ENCODE assay signal across 12 cellular contexts in genomic region chr11:46116007-46116711, GRCh38. TPM values are rescaled to one million over a fixed set of nuclear protein-coding genes. Genes with fewer than 3 reads are reported as not detected.
DNase-seq lines count a peak whose midpoint lies in the region; ATAC-seq and TF ChIP-seq lines count a peak whose summit lies in the region.
"Had no signal": no experiment of that assay in that cellular context is flagged by ENCODE, and none has a peak within 500 bp of the region (broad histone marks: within the 10 kb centered on the region; RNA-seq: fewer than 3 reads in every experiment).

No MANE protein-coding gene starts in this region.

- no peaks in the 10 kb centered on the region for H3K9me3 Mint-ChIP-seq in activated T-cell treated with anti-CD3 and anti-CD28 coated beads, Interleukin-2, amount 50 U/mL, for 72 hours

- peaks cover 6 to 12% of the 10 kb centered on the region in 2 donors for H3K36me3 Mint-ChIP-seq in activated T-cell treated with anti-CD3 and anti-CD28 coated beads, Interleukin-2, amount 50 U/mL, for 72 hours (ENCODE audit: insufficient read depth in 2 of 2)

- H3K4me1 Mint-ChIP-seq in activated T-cell treated with anti-CD3 and anti-CD28 coated beads, Interleukin-2, amount 50 U/mL, for 72 hours (ENCODE audit: low read depth): peaks cover 68% of the 10 kb centered on the region

- peaks cover 22% of the 10 kb centered on the region for H3K4me1 ChIP-seq in endocrine pancreas (ENCODE audit: control insufficient read depth, insufficient read depth, low read length)
- peaks cover 49% of the 10 kb centered on the region for H3K4me1 ChIP-seq in suprapubic skin
- no peaks in the 10 kb centered on the region for H3K4me1 ChIP-seq in BE2C

- peak overlapping the region; percentile 98 for H3K27ac Mint-ChIP-seq in activated T-cell treated with anti-CD3 and anti-CD28 coated beads, Interleukin-2, amount 50 U/mL, for 72 hours

- H3K9ac ChIP-seq in endocrine pancreas (ENCODE audit: control insufficient read depth, insufficient read depth, low read length): no peak overlapping the region

- intact Hi-C loops in left colon (cut with DNase I, micrococcal nuclease): no loop called here

- TF ChIP-seq EP300 in suprapubic skin (IDR thresholded peaks at IDR 0.05): no peak

- H3K27ac ChIP-seq in suprapubic skin: peak overlapping the region; percentile 23

- peak overlapping the region; percentile 97 to 98 for H3K4me3 Mint-ChIP-seq in activated T-cell treated with anti-CD3 and anti-CD28 coated beads, Interleukin-2, amount 50 U/mL, for 72 hours

- no peak for ATAC-seq in activated T-cell treated with anti-CD3 and anti-CD28 coated beads, Interleukin-2, amount 50 U/mL, for 72 hours (replicated peaks in 1 of 2)
- ATAC-seq in left colon: no peak

- no peak for TF ChIP-seq POLR2A in suprapubic skin (IDR thresholded peaks at IDR 0.05)

- H3K9me3 ChIP-seq in endocrine pancreas (ENCODE audit: control insufficient read depth, low read length) (no peaks in the 10 kb centered on the region), suprapubic skin (no peaks in the 10 kb centered on the region), BE2C (no peaks in the 10 kb centered on the region)

- no peak for DNase-seq in activated T-cell treated with anti-CD3 and anti-CD28 coated beads, Interleukin-2, amount 50 U/mL, for 72 hours
- no peak for DNase-seq in activated T-cell treated with anti-CD3 and anti-CD28 coated beads for 4 hours
- DNase-seq in OCI-M1 (lab: John Stamatoyannopoulos, UW): peak; percentile 26
- no peak for DNase-seq in suprapubic skin (ENCODE audit: low spot score in 2 of 2)
- DNase-seq in BE2C: no peak
- no peak for DNase-seq in left colon
- DNase-seq in NCI-H510A (lab: John Stamatoyannopoulos, UW): no peak
- DNase-seq: islet precursor cell; NCI-H1417; NK-92 treated with Interleukin-12 subunit alpha and Interleukin-12 subunit beta, amount 100 ng/mL, for 24 hours; stimulated activated CD4-positive, alpha-beta T cell treated with anti-CD3 and anti-CD28 coated beads, Interleukin-2, amount 100 ng/mL, for 24 hours had no signal

- H3K27me3 Mint-ChIP-seq in activated T-cell treated with anti-CD3 and anti-CD28 coated beads, Interleukin-2, amount 50 U/mL, for 72 hours (ENCODE audit: low read depth): no peaks in the 10 kb centered on the region

- H3K36me3 ChIP-seq in endocrine pancreas (ENCODE audit: control insufficient read depth, insufficient read depth, low read length): no peaks in the 10 kb centered on the region
- H3K36me3 ChIP-seq in suprapubic skin: no peaks in the 10 kb centered on the region
- no peaks in the 10 kb centered on the region for H3K36me3 ChIP-seq in BE2C

- WGBS in suprapubic skin: 42% methylated on average over 3 of the region's 3 CpGs

- H3K4me3 ChIP-seq in endocrine pancreas (ENCODE audit: control insufficient read depth, insufficient read depth, low read length) (peak overlapping the region; percentile 45), suprapubic skin (no peak overlapping the region), BE2C (ENCODE audit: low read depth, low read length) (no peak overlapping the region)

- TF ChIP-seq CTCF in suprapubic skin (IDR thresholded peaks at IDR 0.05) (no peak), BE2C (IDR thresholded peaks at IDR 0.05; ENCODE audit: low read depth, low read length) (no peak)

- no peaks in the 10 kb centered on the region for H3K27me3 ChIP-seq in endocrine pancreas (ENCODE audit: control insufficient read depth, insufficient read depth, low read length)
- H3K27me3 ChIP-seq in suprapubic skin: no peaks in the 10 kb centered on the region
- H3K27me3 ChIP-seq in BE2C: no peaks in the 10 kb centered on the region

RNA-seq across cellular contexts. Expression of gene PHF21A, which starts 5.1 kb away (rescaled TPM):
- 10 to 100 TPM; 69.2 to 70.2 TPM for total RNA-seq in activated T-cell treated with anti-CD3 and anti-CD28 coated beads, Interleukin-2, amount 50 U/mL, for 72 hours
- total RNA-seq in suprapubic skin (10 to 100 TPM; 15.1 to 89.2 (median 26.6) TPM), left colon (10 to 100 TPM; 19.9 to 24.5 TPM)
- polyA plus RNA-seq in BE2C (2012; ENCODE audit: insufficient read depth, insufficient read length, low read depth): 19.6 TPM
